Comparison of ENCODE assay signal across 9 cellular contexts in the genomic region with DNA sequence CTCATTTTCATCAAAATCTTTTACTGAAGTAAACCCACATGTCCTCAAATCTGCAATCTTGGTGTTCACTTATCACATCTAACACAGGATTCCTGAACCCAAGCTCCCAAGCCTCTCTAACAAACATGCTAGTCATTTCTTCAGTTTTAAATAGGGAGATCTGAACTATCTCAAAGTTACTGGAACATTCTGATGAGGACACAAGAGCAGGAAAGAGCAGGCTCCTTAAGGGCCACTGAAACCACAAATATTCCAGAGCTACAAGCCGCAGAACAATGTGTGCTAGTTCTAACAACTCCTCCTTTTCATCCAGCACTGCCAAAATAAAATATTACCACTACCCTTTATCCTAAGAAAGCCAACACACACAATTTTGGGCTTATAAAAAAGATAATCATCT. TPM values are rescaled to one million over a fixed set of nuclear protein-coding genes. Genes with fewer than 3 reads are reported as not detected.
DNase-seq lines count a peak whose midpoint lies in the region; ATAC-seq and TF ChIP-seq lines count a peak whose summit lies in the region.
"Had no signal": no experiment of that assay in that cellular context is flagged by ENCODE, and none has a peak within 500 bp of the region (broad histone marks: within the 10 kb centered on the region; RNA-seq: fewer than 3 reads in every experiment).

No MANE protein-coding gene starts in this region.

- H3K4me1 ChIP-seq in adipocyte (ENCODE audit: control insufficient read depth, insufficient read depth, low read length) (peaks cover 49% of the 10 kb centered on the region), psoas muscle (no peaks in the 10 kb centered on the region), SK-N-SH (ENCODE audit: control insufficient read depth in 1 of 2, insufficient read depth in 2 of 2, low read depth in 1 of 2, low read length in 1 of 2) (no peaks in the 10 kb centered on the region)

- H3K4me1 Mint-ChIP-seq in endothelial cell (ENCODE audit: unreplicated experiment) = peaks cover 7% of the 10 kb centered on the region

- no peak for TF ChIP-seq RAD21 in SK-N-SH (IDR thresholded peaks at IDR 0.05; ENCODE audit: low read length)

- H3K79me2 ChIP-seq in SK-N-SH (ENCODE audit: insufficient read depth) = no peaks in the 10 kb centered on the region

- H4K20me1 ChIP-seq in SK-N-SH (ENCODE audit: insufficient read depth) = no peaks in the 10 kb centered on the region

- H3K4me3 Mint-ChIP-seq in endothelial cell (ENCODE audit: unreplicated experiment) = no peak overlapping the region

- no peaks in the 10 kb centered on the region for H3K9me3 Mint-ChIP-seq in endothelial cell (ENCODE audit: unreplicated experiment)

- H3K4me3 ChIP-seq in adipocyte (ENCODE audit: low read length) (no peak overlapping the region), foreskin fibroblast (ENCODE audit: low read depth in 1 of 2, low read length in 2 of 2) (no peak overlapping the region), psoas muscle (no peak overlapping the region), SK-N-SH (ENCODE audit: low read depth in 2 of 2, low read length in 1 of 2) (no peak overlapping the region)

- H3K27ac ChIP-seq in psoas muscle = no peak overlapping the region
- H3K27ac ChIP-seq in SK-N-SH (ENCODE audit: low read depth in 2 of 2, low read length in 1 of 2) = no peak overlapping the region

- DNase-seq in AG08396 (ENCODE audit: low spot score) (peak; percentile 13), adipocyte (ENCODE audit: low read depth) (peak; percentile 72), foreskin fibroblast (peak; percentile 68 to 73), psoas muscle (no peak), endothelial cell (ENCODE audit: low spot score) (no peak), SK-N-SH (no peak), NCI-H128 (lab: John Stamatoyannopoulos, UW; ENCODE audit: unreplicated experiment) (no peak)
- DNase-seq: kidney had no signal

- TF ChIP-seq CTCF in foreskin fibroblast (IDR thresholded peaks at IDR 0.05; ENCODE audit: low read depth, low read length) (no peak), psoas muscle (IDR thresholded peaks at IDR 0.05) (no peak), endothelial cell (IDR thresholded peaks at IDR 0.05; ENCODE audit: unreplicated experiment) (no peak), SK-N-SH (IDR thresholded peaks at IDR 0.05) (no peak)

- H3K27me3 Mint-ChIP-seq in endothelial cell (ENCODE audit: unreplicated experiment) = no peaks in the 10 kb centered on the region

- no peak overlapping the region for H3K27ac Mint-ChIP-seq in endothelial cell (ENCODE audit: unreplicated experiment)

- H2AFZ ChIP-seq in SK-N-SH (ENCODE audit: low read depth) = no peak overlapping the region

- H3K4me2 ChIP-seq in SK-N-SH = no peak overlapping the region

- CTCF ChIA-PET in SK-N-SH (lab: Yijun Ruan, JAX) = no interaction called here

- peak; percentile 39 to 86 (median 80) for ATAC-seq in psoas muscle
- ATAC-seq in GM21367 (IDR thresholded peaks at IDR 0.05; ENCODE audit: unreplicated experiment) = no peak

- no peaks in the 10 kb centered on the region for H3K9me3 ChIP-seq in adipocyte (ENCODE audit: control insufficient read depth, low read length)
- H3K9me3 ChIP-seq in psoas muscle = no peaks in the 10 kb centered on the region
- no peaks in the 10 kb centered on the region; the same call in 1 of the 2 replicates for H3K9me3 ChIP-seq in SK-N-SH

- POLR2A ChIA-PET in SK-N-SH (lab: Yijun Ruan, JAX) = no interaction called here

- H3K9ac ChIP-seq in adipocyte (ENCODE audit: low read length) (peak overlapping the region; percentile 65), SK-N-SH (no peak overlapping the region)

- H3K36me3 ChIP-seq in adipocyte (ENCODE audit: control insufficient read depth, insufficient read depth, low read length, severe bottlenecking) (no peaks in the 10 kb centered on the region), psoas muscle (ENCODE audit: insufficient read depth in 1 of 2, low read depth in 1 of 2) (no peaks in the 10 kb centered on the region), SK-N-SH (replicated peaks in 1 of 2; ENCODE audit: control insufficient read depth in 1 of 2, insufficient read depth in 2 of 2, low read length in 1 of 2) (no peaks in the 10 kb centered on the region)

- WGBS in psoas muscle, 3 donors = 67 to 82% (median 81%) methylated on average over 1 of the region's 1 CpG
- 75% methylated on average over 1 of the region's 1 CpG for WGBS in SK-N-SH (ENCODE audit: low lambda C conversion rate)

- no peaks in the 10 kb centered on the region for H3K36me3 Mint-ChIP-seq in endothelial cell (ENCODE audit: low read depth, unreplicated experiment)

- intact Hi-C loops in psoas muscle (cut with DNase I) = no loop called here

- no peak for TF ChIP-seq EP300 in SK-N-SH (IDR thresholded peaks at IDR 0.05; ENCODE audit: borderline replicate concordance in 1 of 2, low read depth in 1 of 2, low read length in 1 of 2)

- no peaks in the 10 kb centered on the region; the same call in 1 of the 2 replicates for H3K9me2 ChIP-seq in SK-N-SH

- H3F3A ChIP-seq in SK-N-SH (replicated peaks; ENCODE audit: insufficient read depth) = no peaks in the 10 kb centered on the region

- H3K27me3 ChIP-seq in adipocyte (replicated peaks; ENCODE audit: control insufficient read depth, insufficient read depth, low read length) (no peaks in the 10 kb centered on the region), psoas muscle (ENCODE audit: insufficient read depth in 3 of 3, low read length in 2 of 3) (no peaks in the 10 kb centered on the region), SK-N-SH (ENCODE audit: insufficient read depth) (no peaks in the 10 kb centered on the region)

TF ChIP-seq in SK-N-SH, 30 proteins besides CTCF, POLR2A, EP300 and RAD21:
- TF ChIP-seq, protein P1, sequence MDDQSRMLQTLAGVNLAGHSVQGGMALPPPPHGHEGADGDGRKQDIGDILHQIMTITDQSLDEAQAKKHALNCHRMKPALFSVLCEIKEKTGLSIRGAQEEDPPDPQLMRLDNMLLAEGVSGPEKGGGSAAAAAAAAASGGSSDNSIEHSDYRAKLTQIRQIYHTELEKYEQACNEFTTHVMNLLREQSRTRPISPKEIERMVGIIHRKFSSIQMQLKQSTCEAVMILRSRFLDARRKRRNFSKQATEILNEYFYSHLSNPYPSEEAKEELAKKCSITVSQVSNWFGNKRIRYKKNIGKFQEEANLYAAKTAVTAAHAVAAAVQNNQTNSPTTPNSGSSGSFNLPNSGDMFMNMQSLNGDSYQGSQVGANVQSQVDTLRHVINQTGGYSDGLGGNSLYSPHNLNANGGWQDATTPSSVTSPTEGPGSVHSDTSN (IDR thresholded peaks at IDR 0.05) = no peak
- TF ChIP-seq, protein P2, sequence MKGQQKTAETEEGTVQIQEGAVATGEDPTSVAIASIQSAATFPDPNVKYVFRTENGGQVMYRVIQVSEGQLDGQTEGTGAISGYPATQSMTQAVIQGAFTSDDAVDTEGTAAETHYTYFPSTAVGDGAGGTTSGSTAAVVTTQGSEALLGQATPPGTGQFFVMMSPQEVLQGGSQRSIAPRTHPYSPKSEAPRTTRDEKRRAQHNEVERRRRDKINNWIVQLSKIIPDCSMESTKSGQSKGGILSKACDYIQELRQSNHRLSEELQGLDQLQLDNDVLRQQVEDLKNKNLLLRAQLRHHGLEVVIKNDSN (IDR thresholded peaks at IDR 0.05; ENCODE audit: borderline replicate concordance, low read depth) = no peak
TF ChIP-seq in SK-N-SH: peak in this region for 0.

RNA-seq across cellular contexts. Expression of a gene that starts 38.9 kb away (rescaled TPM):
- total RNA-seq in psoas muscle = 10 to 100 TPM in 3 of 4 donors, 1 to 10 TPM in 1; 7.7 to 10.8 (median 10.6) TPM
- polyA plus RNA-seq in psoas muscle = 1 to 10 TPM; 3.4 to 7.8 (median 3.6) TPM
- 11.2 TPM for total RNA-seq in endothelial cell (ENCODE audit: unreplicated experiment)
- 3.6 and 4.8 TPM in 2 replicates for polyA plus RNA-seq in SK-N-SH (2012; rRNA removed)
- 5.1 TPM in 2 replicates for polyA plus RNA-seq in SK-N-SH (2012; cell fraction: cytosol; rRNA removed)
- polyA plus RNA-seq in SK-N-SH (2012; cell fraction: nucleus; rRNA removed) = 3.8 and 4.9 TPM in 2 replicates

Comparison
In these comparisons a context has a peak if more than half of its experiments do, and no peak if none do; other contexts are left out.
1. DNase-seq: peak in AG08396 (single experiment), adipocyte (single experiment) and foreskin fibroblast (2 of 2); none in psoas muscle (0 of 2), endothelial cell (single experiment), SK-N-SH (single experiment) and NCI-H128 (single experiment).